ENCODE assay signal across 9 cellular contexts in genomic region chr19:10749435-10750384, GRCh38. TPM values are rescaled to one million over a fixed set of nuclear protein-coding genes. Genes with fewer than 3 reads are reported as not detected.
DNase-seq lines count a peak whose midpoint lies in the region; ATAC-seq, FAIRE-seq and TF ChIP-seq lines count a peak whose summit lies in the region.
"Had no signal": no experiment of that assay in that cellular context is flagged by ENCODE, and none has a peak within 500 bp of the region (broad histone marks: within the 10 kb centered on the region; RNA-seq: fewer than 3 reads in every experiment).

No MANE protein-coding gene starts in this region.

- H3K4me3 ChIP-seq in SK-N-SH (ENCODE audit: low read depth in 2 of 2, low read length in 1 of 2) (no peak overlapping the region), HepG2 (replicated peaks in 1 of 3; ENCODE audit: insufficient read depth in 1 of 3, low read depth in 2 of 3, low read length in 3 of 3) (peak overlapping the region in 2 of 3 experiments; percentile 4 to 60; a peak in 2 of 6 replicates), stomach smooth muscle (ENCODE audit: low read length in 2 of 2) (no peak overlapping the region), GM23248 (no peak overlapping the region)
- H3K4me3 ChIP-seq: SJSA1 had no signal

- TF ChIP-seq CTCF in SK-N-SH (IDR thresholded peaks at IDR 0.05) (no peak), HepG2 (CRISPR knock-in tag; IDR thresholded peaks at IDR 0.05) (no peak)

- 90% methylated on average over 11 of the region's 13 CpGs for WGBS in SK-N-SH (ENCODE audit: low lambda C conversion rate)
- 40% methylated on average over 10 of the region's 13 CpGs for WGBS in HepG2 (ENCODE audit: low lambda C conversion rate)
- 91 to 92% methylated on average over 13 of the region's 13 CpGs for WGBS in GM23248 (ENCODE audit: low coverage in 1 of 2, low lambda C conversion rate in 2 of 2, missing lambda C conversion rate in 2 of 2), 2 experiments

- no peaks in the 10 kb centered on the region for H3K36me3 ChIP-seq in SK-N-SH (replicated peaks in 1 of 2; ENCODE audit: control insufficient read depth in 1 of 2, insufficient read depth in 2 of 2, low read length in 1 of 2)
- peaks cover 0 to 2% of the 10 kb centered on the region in 2 experiments; a peak in 2 of 5 replicates for H3K36me3 ChIP-seq in HepG2 (replicated peaks in 1 of 2; ENCODE audit: control insufficient read depth in 1 of 2, insufficient read depth in 2 of 2, low read length in 2 of 2)
- no peaks in the 10 kb centered on the region for H3K36me3 ChIP-seq in stomach smooth muscle (ENCODE audit: control insufficient read depth in 2 of 2, insufficient read depth in 2 of 2, low read length in 2 of 2)
- H3K36me3 ChIP-seq in GM23248 (ENCODE audit: low read depth), result no peaks in the 10 kb centered on the region

- H3K4me2 ChIP-seq in SK-N-SH (0 out of 2 replicates have a peak overlapping the region, but pooled peaks have one; percentile 43), HepG2 (ENCODE audit: low read depth, low read length) (peak overlapping the region; percentile 74), GM23248 (ENCODE audit: unreplicated experiment) (no peak overlapping the region)

- TF ChIP-seq POLR2A in HepG2 (IDR thresholded peaks at IDR 0.05; ENCODE audit: insufficient read depth in 1 of 2, low read depth in 2 of 2, low read length in 2 of 2), result no peak

- peaks cover 2% of the 10 kb centered on the region for H3K36me3 Mint-ChIP-seq in activated naive CD8-positive, alpha-beta T cell

- intact Hi-C loops in HepG2 (cut with micrococcal nuclease; ENCODE audit: unreplicated experiment), result loop anchor here (1.0 kb wide), 1 partner anchor 32 kb away; no protein-coding TSS in a partner anchor

- no TSS peak for BruUV-seq in HepG2 (replicated peaks; lab: Mats Ljungman, UMichigan)

- CTCF ChIA-PET in SK-N-SH (lab: Yijun Ruan, JAX), result interaction anchor here (0.6 to 1.8 kb wide), 4 partner anchors 32 to 115 kb away, joined by 3 to 7 read pairs (median 4); partner anchors contain the start of gene DNM2
- CTCF ChIA-PET in HepG2 (lab: Yijun Ruan, JAX; ENCODE audit: low intra/inter-chr PET ratio, low total read pairs), result no interaction called here

- H3K27me3 Mint-ChIP-seq in activated naive CD8-positive, alpha-beta T cell, result no peaks in the 10 kb centered on the region

- H4K20me1 ChIP-seq in SK-N-SH (ENCODE audit: insufficient read depth) (peaks cover 88% of the 10 kb centered on the region), HepG2 (ENCODE audit: insufficient read depth, low read length) (no peaks in the 10 kb centered on the region), GM23248 (ENCODE audit: insufficient read depth) (peaks cover 7% of the 10 kb centered on the region)

- H3K27ac Mint-ChIP-seq in activated naive CD8-positive, alpha-beta T cell, result peak overlapping the region; percentile 16

- H3K4me1 ChIP-seq in SK-N-SH (ENCODE audit: control insufficient read depth in 1 of 2, insufficient read depth in 2 of 2, low read depth in 1 of 2, low read length in 1 of 2) (peaks cover 9 to 32% of the 10 kb centered on the region in 2 experiments; a peak in 3 of 4 replicates), HepG2 (ENCODE audit: insufficient read depth, low read length) (peaks cover 91% of the 10 kb centered on the region), stomach smooth muscle (ENCODE audit: control insufficient read depth, insufficient read depth, low read length) (peaks cover 25% of the 10 kb centered on the region), GM23248 (ENCODE audit: insufficient read depth) (peaks cover 6% of the 10 kb centered on the region)

- H3K27ac ChIP-seq in SK-N-SH (ENCODE audit: low read depth in 2 of 2, low read length in 1 of 2), result peak overlapping the region; percentile 19 to 78; a peak in 3 of 4 replicates
- peak overlapping the region; percentile 80 for H3K27ac ChIP-seq in HepG2 (ENCODE audit: extremely low read length, insufficient read depth, low read length)
- peak overlapping the region; percentile 31 for H3K27ac ChIP-seq in stomach smooth muscle (ENCODE audit: low read length)
- H3K27ac ChIP-seq in GM23248, result no peak overlapping the region
- H3K27ac ChIP-seq: SJSA1 had no signal

- H3F3A ChIP-seq in SK-N-SH (replicated peaks; ENCODE audit: insufficient read depth) (peaks cover 3% of the 10 kb centered on the region), GM23248 (ENCODE audit: insufficient read depth) (no peaks in the 10 kb centered on the region)

- no peak for DNase-seq in SK-N-SH
- DNase-seq in HepG2 (ENCODE audit: low spot score), result peak; percentile 63
- no peak for DNase-seq in EL
- DNase-seq in mesenteric fat pad (ENCODE audit: low spot score), result no peak
- DNase-seq in GM23248, result no peak

- no peaks in the 10 kb centered on the region for H3K9me3 Mint-ChIP-seq in activated naive CD8-positive, alpha-beta T cell (ENCODE audit: low read depth)

- peaks cover 71% of the 10 kb centered on the region for H3K4me1 Mint-ChIP-seq in activated naive CD8-positive, alpha-beta T cell (ENCODE audit: low read depth)

- no peak overlapping the region for H3K9ac ChIP-seq in SK-N-SH
- peak overlapping the region; percentile 45 for H3K9ac ChIP-seq in HepG2 (ENCODE audit: insufficient read depth, low read depth, low read length)
- no peak overlapping the region for H3K9ac ChIP-seq in stomach smooth muscle (ENCODE audit: low read length in 2 of 2)
- H3K9ac ChIP-seq in GM23248, result no peak overlapping the region

- H3K4me3 Mint-ChIP-seq in activated naive CD8-positive, alpha-beta T cell, result no peak overlapping the region

- H3K79me2 ChIP-seq in SK-N-SH (ENCODE audit: insufficient read depth) (peaks cover 94% of the 10 kb centered on the region), HepG2 (ENCODE audit: insufficient read depth, low read length) (peaks cover 63% of the 10 kb centered on the region), GM23248 (ENCODE audit: insufficient read depth) (peaks cover 98% of the 10 kb centered on the region)

- peak; percentile 44 for FAIRE-seq in HepG2 (lab: Jason Lieb, UNC)

- H3K9me3 ChIP-seq in SK-N-SH (no peaks in the 10 kb centered on the region), HepG2 (ENCODE audit: low read length) (no peaks in the 10 kb centered on the region), stomach smooth muscle (ENCODE audit: control insufficient read depth in 2 of 2, low read length in 2 of 2) (no peaks in the 10 kb centered on the region), GM23248 (ENCODE audit: low read depth) (no peaks in the 10 kb centered on the region)
- H3K9me3 ChIP-seq: SJSA1 had no signal

- ATAC-seq in SK-N-SH treated with all-trans-retinoic acid at 6 μM for 48 hours (no peak), HepG2 (peak; percentile 65)

- no peak for TF ChIP-seq RAD21 in SK-N-SH (IDR thresholded peaks at IDR 0.05; ENCODE audit: low read length)
- 0 out of 2 replicates have a peak, but pooled peaks have one; percentile 29 for TF ChIP-seq RAD21 in HepG2 (CRISPR knock-in tag; IDR thresholded peaks at IDR 0.05)

- TF ChIP-seq EP300 in SK-N-SH (IDR thresholded peaks at IDR 0.05; ENCODE audit: borderline replicate concordance in 1 of 2, low read depth in 1 of 2, low read length in 1 of 2), result no peak
- no peak for TF ChIP-seq EP300 in HepG2 (IDR thresholded peaks at IDR 0.05; ENCODE audit: low read depth in 2 of 2, low read length in 2 of 2)
- TF ChIP-seq EP300 in HepG2 (CRISPR knock-in tag; IDR thresholded peaks at IDR 0.05; ENCODE audit: borderline replicate concordance), result no peak

- H3K27me3 ChIP-seq in SK-N-SH (ENCODE audit: insufficient read depth) (no peaks in the 10 kb centered on the region), HepG2 (ENCODE audit: control insufficient read depth in 1 of 2, insufficient read depth in 2 of 2, low read length in 2 of 2) (no peaks in the 10 kb centered on the region), stomach smooth muscle (ENCODE audit: control insufficient read depth in 1 of 2, insufficient read depth in 2 of 2, low read length in 2 of 2) (no peaks in the 10 kb centered on the region), GM23248 (replicated peaks; ENCODE audit: insufficient read depth) (no peaks in the 10 kb centered on the region)
- H3K27me3 ChIP-seq: SJSA1 had no signal

- no peaks in the 10 kb centered on the region for H3K9me2 ChIP-seq in SK-N-SH
- H3K9me2 ChIP-seq in GM23248 (ENCODE audit: insufficient read depth), result no peaks in the 10 kb centered on the region

- H2AFZ ChIP-seq in SK-N-SH (ENCODE audit: low read depth), result no peak overlapping the region
- H2AFZ ChIP-seq in HepG2 (ENCODE audit: low read length), result no peak overlapping the region
- H2AFZ ChIP-seq in GM23248, result no peak overlapping the region

- POLR2A ChIA-PET in SK-N-SH (lab: Yijun Ruan, JAX) (no interaction called here), HepG2 (lab: Yijun Ruan, JAX) (interaction anchor here (0.6 to 1.2 kb wide), 2 partner anchors 32 to 449 kb away, joined by 3 to 5 read pairs; partner anchors contain the start of gene DNM2)

- in situ Hi-C loops in HepG2 (cut with HindIII; ENCODE audit: extremely low pct_ligation_motif_present, low pct_unique_long_range_greater_than_20kb) (no loop called here), GM23248 (cut with MboI) (no loop called here)

RNA-seq across cellular contexts. Expression of gene DNM2, which starts 31.8 kb away (rescaled TPM):
- polyA plus RNA-seq in SK-N-SH (2012; rRNA removed) (52.5 and 53.6 TPM in 2 replicates), HepG2 (2011; rRNA removed) (59.8 and 67.0 TPM in 2 replicates), GM23248 (2016; fragmentation: Nextera tagmentation; extraction: Ambion mirVana) (58.7 and 60.5 TPM in 2 replicates)
- 20.5 and 31.8 TPM in 2 replicates for polyA plus RNA-seq in SK-N-SH (2012; cell fraction: cytosol; rRNA removed)
- polyA plus RNA-seq in SK-N-SH (2012; cell fraction: nucleus; rRNA removed), result 159 and 212 TPM in 2 replicates
- total RNA-seq in HepG2 (2016; rRNA removed; fragmentation: Illumina TruSeq; extraction: Trizol) (41.7 and 48.2 TPM in 2 replicates), mesenteric fat pad (134 TPM)
- total RNA-seq in HepG2 (2016; cell fraction: cytosol; rRNA removed; fragmentation: Illumina TruSeq; extraction: Trizol; ENCODE audit: low read depth), result 19.9 and 21.9 TPM in 2 replicates
- 37.7 and 40.5 TPM in 2 replicates for total RNA-seq in HepG2 (2016; cell fraction: insoluble cytoplasmic fraction; rRNA removed; fragmentation: Illumina TruSeq; extraction: Trizol)
- total RNA-seq in HepG2 (2016; cell fraction: membrane; rRNA removed; fragmentation: Illumina TruSeq; extraction: Trizol), result 29.4 and 31.2 TPM in 2 replicates
- 56.9 and 61.6 TPM in 2 replicates for total RNA-seq in HepG2 (2016; cell fraction: nucleus; rRNA removed; fragmentation: Illumina TruSeq; extraction: Trizol)
- 29.1 and 41.0 TPM in 2 replicates for polyA plus RNA-seq in HepG2 (2011; cell fraction: cytosol; rRNA removed)
- polyA plus RNA-seq in HepG2 (2011; cell fraction: nucleus; rRNA removed), result 155 and 203 TPM in 2 replicates
- 44.2 and 57.9 TPM in 2 replicates for polyA plus RNA-seq in HepG2 (2012)
- 8.6 and 9.0 TPM in 2 replicates for polyA plus RNA-seq in HepG2 (2016; cell fraction: cytosol; fragmentation: Illumina TruSeq; extraction: Trizol; ENCODE audit: low read depth)
- 39.4 and 48.6 TPM in 2 replicates for polyA plus RNA-seq in HepG2 (2016; cell fraction: insoluble cytoplasmic fraction; fragmentation: Illumina TruSeq; extraction: Trizol; ENCODE audit: low read depth)
- 18.1 and 20.6 TPM in 2 replicates for polyA plus RNA-seq in HepG2 (2016; cell fraction: membrane; fragmentation: Illumina TruSeq; extraction: Trizol; ENCODE audit: low read depth)
- polyA plus RNA-seq in HepG2 (2016; cell fraction: nucleus; fragmentation: Illumina TruSeq; extraction: Trizol; ENCODE audit: insufficient read depth, low read depth), result 87.0 and 94.1 TPM in 2 replicates
- 200 and 264 TPM in 2 replicates for polyA minus RNA-seq in HepG2 (2011; rRNA and poly(A)+ RNA removed; ENCODE audit: low replicate concordance)
- polyA minus RNA-seq in HepG2 (2011; cell fraction: cytosol; rRNA and poly(A)+ RNA removed), result 44.4 and 50.0 TPM in 2 replicates
- polyA minus RNA-seq in HepG2 (2011; cell fraction: nucleus; rRNA and poly(A)+ RNA removed), result 143 and 162 TPM in 2 replicates
- 47.2 and 48.9 TPM in 2 replicates for total RNA-seq in GM23248 (2014; rRNA removed; shearing (Covaris generic))

RNA-seq across cellular contexts. Expression of gene QTRT1, which starts 48.5 kb away (rescaled TPM):
- polyA plus RNA-seq in SK-N-SH (2012; rRNA removed) (108 and 115 TPM in 2 replicates), HepG2 (2011; rRNA removed) (41.6 and 55.6 TPM in 2 replicates), GM23248 (2016; fragmentation: Nextera tagmentation; extraction: Ambion mirVana) (42.7 and 49.0 TPM in 2 replicates)
- 28.1 and 48.7 TPM in 2 replicates for polyA plus RNA-seq in SK-N-SH (2012; cell fraction: cytosol; rRNA removed)
- polyA plus RNA-seq in SK-N-SH (2012; cell fraction: nucleus; rRNA removed), result 464 and 520 TPM in 2 replicates
- total RNA-seq in HepG2 (2016; rRNA removed; fragmentation: Illumina TruSeq; extraction: Trizol) (33.0 and 38.6 TPM in 2 replicates), mesenteric fat pad (45.9 TPM)
- 19.1 and 20.1 TPM in 2 replicates for total RNA-seq in HepG2 (2016; cell fraction: cytosol; rRNA removed; fragmentation: Illumina TruSeq; extraction: Trizol; ENCODE audit: low read depth)
- total RNA-seq in HepG2 (2016; cell fraction: insoluble cytoplasmic fraction; rRNA removed; fragmentation: Illumina TruSeq; extraction: Trizol), result 36.0 and 39.4 TPM in 2 replicates
- 12.2 and 12.9 TPM in 2 replicates for total RNA-seq in HepG2 (2016; cell fraction: membrane; rRNA removed; fragmentation: Illumina TruSeq; extraction: Trizol)
- 31.9 and 35.0 TPM in 2 replicates for total RNA-seq in HepG2 (2016; cell fraction: nucleus; rRNA removed; fragmentation: Illumina TruSeq; extraction: Trizol)
- polyA plus RNA-seq in HepG2 (2011; cell fraction: cytosol; rRNA removed), result 25.8 and 39.0 TPM in 2 replicates
- polyA plus RNA-seq in HepG2 (2011; cell fraction: nucleus; rRNA removed), result 270 and 290 TPM in 2 replicates
- 27.7 and 35.3 TPM in 2 replicates for polyA plus RNA-seq in HepG2 (2012)
- polyA plus RNA-seq in HepG2 (2016; cell fraction: cytosol; fragmentation: Illumina TruSeq; extraction: Trizol; ENCODE audit: low read depth), result 11.2 and 12.9 TPM in 2 replicates
- 38.0 and 39.9 TPM in 2 replicates for polyA plus RNA-seq in HepG2 (2016; cell fraction: insoluble cytoplasmic fraction; fragmentation: Illumina TruSeq; extraction: Trizol; ENCODE audit: low read depth)
- 12.7 and 13.2 TPM in 2 replicates for polyA plus RNA-seq in HepG2 (2016; cell fraction: membrane; fragmentation: Illumina TruSeq; extraction: Trizol; ENCODE audit: low read depth)
- 92.8 and 94.8 TPM in 2 replicates for polyA plus RNA-seq in HepG2 (2016; cell fraction: nucleus; fragmentation: Illumina TruSeq; extraction: Trizol; ENCODE audit: insufficient read depth, low read depth)
- polyA minus RNA-seq in HepG2 (2011; rRNA and poly(A)+ RNA removed; ENCODE audit: low replicate concordance), result 26.7 and 36.3 TPM in 2 replicates
- 8.2 and 12.2 TPM in 2 replicates for polyA minus RNA-seq in HepG2 (2011; cell fraction: cytosol; rRNA and poly(A)+ RNA removed)
- 15.5 and 18.7 TPM in 2 replicates for polyA minus RNA-seq in HepG2 (2011; cell fraction: nucleus; rRNA and poly(A)+ RNA removed)
- total RNA-seq in GM23248 (2014; rRNA removed; shearing (Covaris generic)), result 33.2 and 42.2 TPM in 2 replicates

Comparison
In these comparisons a context has a peak if more than half of its experiments do, and no peak if none do; other contexts are left out.
1. H3K4me3 ChIP-seq: peak in HepG2 (2 of 3); none in SK-N-SH (0 of 2), stomach smooth muscle (0 of 2) and GM23248 (single experiment).
2. Of the 25 proteins assayed by ChIP-seq in both HepG2 and SK-N-SH: peak only in HepG2: ELF1, RAD21 and YY1; only in SK-N-SH: none; in both: none; in neither: 21; mixed calls (peak in some experiments, not most) for 1.